Comparison of ENCODE assay signal across 7 cellular contexts in the genomic region with DNA sequence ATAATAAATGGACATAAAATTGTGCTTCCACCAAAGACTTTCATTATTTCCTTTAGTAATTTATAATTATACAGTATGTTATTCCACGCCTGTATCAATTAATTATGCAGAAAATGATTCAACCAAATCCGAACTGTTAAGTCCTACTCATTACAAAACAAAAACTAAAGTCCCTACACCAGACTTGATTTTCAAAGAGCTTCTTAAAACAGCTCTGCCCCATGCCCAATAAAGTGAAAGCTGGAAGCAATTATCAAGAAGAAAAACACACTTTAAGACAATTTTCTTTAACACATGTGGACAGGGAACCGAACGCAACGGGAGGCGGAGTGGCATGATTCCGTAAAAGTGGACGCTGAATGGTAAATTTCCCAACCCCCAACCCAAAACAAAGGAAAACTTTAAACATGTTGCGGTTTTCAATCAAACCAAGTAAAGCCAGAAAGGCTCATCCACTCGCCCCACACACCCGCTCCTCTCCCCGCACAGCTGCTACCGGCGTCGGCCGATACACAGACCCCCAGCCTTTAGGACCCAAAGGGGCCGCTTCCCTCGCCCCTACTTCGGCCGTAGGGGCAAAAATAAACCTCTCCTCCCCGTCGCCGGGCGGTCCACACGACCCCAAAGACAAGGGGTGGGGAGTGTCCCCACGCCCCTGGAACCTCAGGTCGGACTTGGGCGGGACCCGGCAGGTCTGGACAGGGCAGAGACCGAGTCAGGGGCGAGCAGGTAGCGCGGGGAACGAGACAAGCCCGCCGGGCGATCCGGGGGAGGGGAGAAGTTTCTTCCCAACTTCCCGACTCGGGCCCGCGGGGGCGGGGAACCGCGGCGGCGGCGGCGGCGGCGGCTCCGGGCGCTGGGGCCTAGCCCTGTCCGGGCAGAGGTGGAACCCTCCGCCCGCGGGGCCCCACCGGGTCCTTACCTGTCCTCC. TPM values are rescaled to one million over a fixed set of nuclear protein-coding genes. Genes with fewer than 3 reads are reported as not detected.
DNase-seq lines count a peak whose midpoint lies in the region; ATAC-seq and TF ChIP-seq lines count a peak whose summit lies in the region.

No MANE protein-coding gene starts in this region.

- TF ChIP-seq CTCF in GM12865 (IDR thresholded peaks at IDR 0.05; ENCODE audit: insufficient read depth, low read depth, low read length, missing control alignments), result no peak
- TF ChIP-seq CTCF in adrenal gland (IDR thresholded peaks at IDR 0.05), result no peak

- H3K4me1 ChIP-seq in adrenal gland (replicated peaks in 1 of 2), result peaks cover under 1 to 27% of the 10 kb centered on the region in 2 donors

- H3K4me3 ChIP-seq in GM12865 (ENCODE audit: low read depth, low read length), result peak overlapping the region; percentile 93
- peak overlapping the region; percentile 52 to 88 (median 64) for H3K4me3 ChIP-seq in adrenal gland
- H3K4me3 ChIP-seq in iPS-11a (ENCODE audit: low read depth, low read length), result peak overlapping the region; percentile 53
- peak overlapping the region; percentile 87 for H3K4me3 ChIP-seq in skeletal muscle cell (ENCODE audit: low read depth, low read length)

- peaks cover 59% of the 10 kb centered on the region for H3K27me3 Mint-ChIP-seq in IgD-negative memory B cell

- H3K9me3 Mint-ChIP-seq in IgD-negative memory B cell, result peaks cover 0 to 8% (median 3%) of the 10 kb centered on the region in 3 donors

- H3K9me3 ChIP-seq in adrenal gland (replicated peaks in 1 of 3), result no peaks in the 10 kb centered on the region

- H3K27me3 ChIP-seq in adrenal gland, result no peaks in the 10 kb centered on the region

- ATAC-seq in GM21717 (IDR thresholded peaks at IDR 0.05; ENCODE audit: unreplicated experiment), result peak; percentile 26

- intact Hi-C loops in adrenal gland (cut with DNase I), result loop anchor here in 1 of 2 donors (5.0 kb wide), 1 partner anchor 69 kb away; no protein-coding TSS in a partner anchor

- H3K4me1 Mint-ChIP-seq in IgD-negative memory B cell, result peaks cover 12 to 20% (median 17%) of the 10 kb centered on the region in 3 donors

- no peaks in the 10 kb centered on the region for H3K36me3 ChIP-seq in adrenal gland (replicated peaks in 1 of 2)

- H3K27ac Mint-ChIP-seq in IgD-negative memory B cell, result peak overlapping the region in 1 of 3 donors; percentile 91

- H3K27ac ChIP-seq in adrenal gland, result peak overlapping the region; percentile 4 to 98 (median 90)

- 0 to 2% (median 1%) methylated on average over 11 to 58 of the region's 58 CpGs for WGBS in adrenal gland, 4 donors

- no peaks in the 10 kb centered on the region for H3K36me3 Mint-ChIP-seq in IgD-negative memory B cell

- DNase-seq in GM12865 (ENCODE audit: low read depth) (peak; percentile 13), adrenal gland (peak in 5 of 7 donors; percentile 12 to 56 (median 38)), skeletal muscle cell (ENCODE audit: low read depth) (no peak), NCI-H1436 (lab: John Stamatoyannopoulos, UW) (no peak)

- peak overlapping the region; percentile 73 to 90 (median 82) for H3K4me3 Mint-ChIP-seq in IgD-negative memory B cell

- no peak for TF ChIP-seq POLR2A in adrenal gland (IDR thresholded peaks at IDR 0.05)

RNA-seq across cellular contexts. Expression of a gene that starts 0.6 kb away (rescaled TPM):
- polyA plus RNA-seq in IgD-negative memory B cell (0.18 TPM), adrenal gland (10 to 100 TPM; 11.5 to 33.1 (median 14.4) TPM)
- total RNA-seq in adrenal gland, result 10 to 100 TPM; 35.3 to 84.1 (median 49.5) TPM

Comparison
In these comparisons a context has a peak if more than half of its experiments do, and no peak if none do; other contexts are left out.
1. DNase-seq: peak in GM12865 (single experiment) and adrenal gland (5 of 7); none in skeletal muscle cell (single experiment) and NCI-H1436 (single experiment).
2. RNA of a gene that starts 0.6 kb away (polyA plus RNA-seq): 11.5 to 33.1 TPM in adrenal gland; 0.18 TPM in IgD-negative memory B cell (single experiment); every median in the first group is over 10 times any median in the second.
3. Peak in every context shown above with its lines, with median percentiles within 50 percentile points of each other: H3K4me3 ChIP-seq.